In the genomic region with DNA sequence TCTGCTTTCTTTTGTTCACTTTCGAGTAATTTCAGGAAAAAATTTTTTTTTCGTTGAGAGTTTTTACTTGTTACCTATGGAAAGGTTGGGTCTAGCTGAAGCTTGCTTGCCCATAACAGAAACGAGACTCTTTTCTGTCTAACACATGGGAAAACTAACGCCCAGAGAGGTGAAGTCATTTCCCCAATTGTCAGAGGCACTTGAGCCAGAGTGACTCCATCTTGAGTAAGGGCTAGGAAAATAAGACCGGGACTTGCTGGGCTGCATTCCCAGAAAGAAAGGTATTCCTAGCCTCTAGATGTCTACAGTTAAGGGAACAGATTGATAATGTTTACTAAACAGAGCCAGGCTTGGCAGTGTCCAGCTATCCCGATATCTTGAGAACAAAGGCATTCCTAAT, we compare ENCODE assay signal across 14 cellular contexts. TPM values are rescaled to one million over a fixed set of nuclear protein-coding genes. Genes with fewer than 3 reads are reported as not detected.
"Had no signal": no experiment of that assay in that cellular context is flagged by ENCODE, and none has a peak within 500 bp of the region (broad histone marks: within the 10 kb centered on the region; RNA-seq: fewer than 3 reads in every experiment).

No MANE protein-coding gene starts in this region.

- H3K36me3 ChIP-seq: heart left ventricle, tibial artery, vagina had no signal

- H3K9me3 ChIP-seq: body of pancreas, heart left ventricle, tibial artery, vagina had no signal

- H3K27me3 ChIP-seq: body of pancreas, vagina had no signal

- H3K9me3 Mint-ChIP-seq: naive thymus-derived CD4-positive, alpha-beta T cell had no signal

- H3K4me3 ChIP-seq: body of pancreas had no signal

- ATAC-seq: body of pancreas; heart left ventricle; naive thymus-derived CD4-positive, alpha-beta T cell had no signal

- DNase-seq: activated CD4-positive, alpha-beta T cell treated with anti-CD3 and anti-CD28 coated beads, Interleukin-2, amount 50 U/mL, for 1 hour; activated gamma-delta T cell; activated T-cell treated with anti-CD3 and anti-CD28 coated beads, Interleukin-2, amount 50 U/mL, for 48 hours; amniotic stem cell; body of pancreas; central memory CD4-positive, alpha-beta T cell; cortex of kidney; effector CD8-positive, alpha-beta T cell; foreskin melanocyte; heart left ventricle; naive thymus-derived CD4-positive, alpha-beta T cell; tibial artery had no signal

- H3K4me1 ChIP-seq: body of pancreas had no signal

- H3K27me3 Mint-ChIP-seq: naive thymus-derived CD4-positive, alpha-beta T cell had no signal

- H3K27ac ChIP-seq: body of pancreas, tibial artery had no signal

RNA-seq across cellular contexts. Expression of a gene that starts 26.8 kb away (rescaled TPM):
- total RNA-seq: lung microvascular endothelial cell had no signal
